In the genomic region with DNA sequence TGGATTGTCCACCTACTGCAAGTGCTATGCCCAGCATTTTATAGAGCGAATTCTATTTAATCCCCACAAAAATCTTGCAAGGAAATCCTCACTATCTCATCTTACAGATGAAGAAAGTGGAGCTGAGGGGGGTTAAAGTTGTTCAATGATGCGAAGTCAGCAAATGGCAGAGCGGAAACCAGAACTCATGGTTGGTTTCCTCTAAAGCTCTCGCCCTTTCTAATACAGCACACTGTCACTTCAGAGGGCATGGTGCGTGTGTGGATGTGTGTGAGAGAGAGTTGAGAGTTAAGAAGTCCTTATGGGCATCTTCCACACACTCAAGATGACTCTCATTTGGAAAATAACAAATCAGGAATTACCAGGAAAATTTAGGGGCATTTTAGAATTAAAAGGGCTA, we compare ENCODE assay signal across 19 cellular contexts.
DNase-seq lines count a peak whose midpoint lies in the region; TF ChIP-seq lines count a peak whose summit lies in the region.
"Had no signal": no experiment of that assay in that cellular context is flagged by ENCODE, and none has a peak within 500 bp of the region (broad histone marks: within the 10 kb centered on the region; RNA-seq: fewer than 3 reads in every experiment).

No MANE protein-coding gene starts in this region.

- TF ChIP-seq CTCF in MM.1S (IDR thresholded peaks at IDR 0.05; ENCODE audit: low read length) (no peak), nephron progenitor cell (IDR thresholded peaks at IDR 0.05) (no peak)

- intact Hi-C loops in activated naive CD4-positive, alpha-beta T cell treated with anti-CD3 and anti-CD28 coated beads for 36 hours (cut with micrococcal nuclease) = no loop called here

- peaks cover 5% of the 10 kb centered on the region; the same call in 1 of the 2 replicates for H3F3A ChIP-seq in MM.1S (ENCODE audit: insufficient read depth, low read length)

- in situ Hi-C loops in G401 (cut with HindIII; ENCODE audit: low sequenced_read_pairs) = no loop called here

- 0 out of 2 replicates have a peak overlapping the region, but pooled peaks have one; percentile 5 for H2AFZ ChIP-seq in MM.1S (ENCODE audit: low read length)

- no peak overlapping the region for H3K4me3 Mint-ChIP-seq in activated naive CD4-positive, alpha-beta T cell treated with anti-CD3 and anti-CD28 coated beads for 36 hours
- no peak overlapping the region for H3K4me3 Mint-ChIP-seq in activated naive CD4-positive, alpha-beta T cell treated with anti-CD3 and anti-CD28 coated beads, Interleukin-2, amount 10 ng/mL, durations not matched to agents 7 days and 5 days
- no peak overlapping the region for H3K4me3 Mint-ChIP-seq in nephron progenitor cell
- H3K4me3 Mint-ChIP-seq: HFFc6 had no signal

- H3K36me3 Mint-ChIP-seq in activated naive CD4-positive, alpha-beta T cell treated with anti-CD3 and anti-CD28 coated beads for 36 hours (ENCODE audit: low read depth) = no peaks in the 10 kb centered on the region
- no peaks in the 10 kb centered on the region for H3K36me3 Mint-ChIP-seq in activated naive CD4-positive, alpha-beta T cell treated with anti-CD3 and anti-CD28 coated beads, Interleukin-2, amount 10 ng/mL, durations not matched to agents 7 days and 5 days
- no peaks in the 10 kb centered on the region for H3K36me3 Mint-ChIP-seq in nephron progenitor cell (ENCODE audit: low read depth)
- H3K36me3 Mint-ChIP-seq: activated naive CD4-positive, alpha-beta T cell treated with anti-CD3 and anti-CD28 coated beads, Interleukin-2, amount 50 U/mL, for 72 hours had no signal

- H4K20me1 ChIP-seq in MM.1S (ENCODE audit: insufficient read depth, low read length) = no peaks in the 10 kb centered on the region

- peak overlapping the region; percentile 58 for H3K4me2 ChIP-seq in MM.1S (ENCODE audit: low read depth, low read length)

- no peak overlapping the region for H3K27ac Mint-ChIP-seq in activated naive CD4-positive, alpha-beta T cell treated with anti-CD3 and anti-CD28 coated beads for 36 hours
- no peak overlapping the region for H3K27ac Mint-ChIP-seq in activated naive CD4-positive, alpha-beta T cell treated with anti-CD3 and anti-CD28 coated beads, Interleukin-2, amount 10 ng/mL, durations not matched to agents 7 days and 5 days
- peak overlapping the region; percentile 40 for H3K27ac Mint-ChIP-seq in nephron progenitor cell
- H3K27ac Mint-ChIP-seq: HFFc6 had no signal

- H3K9me3 ChIP-seq in MM.1S (replicated peaks; ENCODE audit: insufficient read depth, low read length) = no peaks in the 10 kb centered on the region
- H3K9me3 ChIP-seq in effector memory CD4-positive, alpha-beta T cell (ENCODE audit: control insufficient read depth, low read length) = no peaks in the 10 kb centered on the region
- H3K9me3 ChIP-seq: vagina had no signal

- CTCF ChIA-PET in activated naive CD4-positive, alpha-beta T cell treated with anti-CD3 and anti-CD28 coated beads for 36 hours (lab: Charles Lee) = interaction anchor here (0.7 kb wide), 1 partner anchor 951 kb away, joined by 3 read pairs; no protein-coding TSS in a partner anchor
- CTCF ChIA-PET in activated naive CD4-positive, alpha-beta T cell treated with anti-CD3 and anti-CD28 coated beads, Interleukin-2, amount 10 ng/mL, durations not matched to agents 7 days and 5 days (lab: Charles Lee) = no interaction called here

- H3K4me3 ChIP-seq in MM.1S (ENCODE audit: low read length) = no peak overlapping the region
- H3K4me3 ChIP-seq in effector memory CD4-positive, alpha-beta T cell (ENCODE audit: insufficient read depth, low read depth, low read length, poor library complexity, severe bottlenecking) = no peak overlapping the region
- H3K4me3 ChIP-seq: vagina had no signal

- no peaks in the 10 kb centered on the region for H3K27me3 Mint-ChIP-seq in activated naive CD4-positive, alpha-beta T cell treated with anti-CD3 and anti-CD28 coated beads for 36 hours (ENCODE audit: low read depth)
- H3K27me3 Mint-ChIP-seq in activated naive CD4-positive, alpha-beta T cell treated with anti-CD3 and anti-CD28 coated beads, Interleukin-2, amount 10 ng/mL, durations not matched to agents 7 days and 5 days = peaks cover 17% of the 10 kb centered on the region
- H3K27me3 Mint-ChIP-seq in nephron progenitor cell (ENCODE audit: low read depth, poor library complexity) = peaks cover 3% of the 10 kb centered on the region

- H3K27ac ChIP-seq in MM.1S (ENCODE audit: low read length) = peak overlapping the region; percentile 45; the same call in 1 of the 2 replicates
- no peak overlapping the region for H3K27ac ChIP-seq in effector memory CD4-positive, alpha-beta T cell (ENCODE audit: insufficient read depth, low read length, poor library complexity, severe bottlenecking)
- H3K27ac ChIP-seq: vagina had no signal

- no peaks in the 10 kb centered on the region for H3K9me2 ChIP-seq in MM.1S (replicated peaks; ENCODE audit: insufficient read depth, low read length)

- peaks cover 39% of the 10 kb centered on the region for H3K4me1 ChIP-seq in MM.1S (ENCODE audit: low read length)
- peaks cover 25% of the 10 kb centered on the region for H3K4me1 ChIP-seq in effector memory CD4-positive, alpha-beta T cell (ENCODE audit: control insufficient read depth, insufficient read depth, low read length, poor library complexity, severe bottlenecking)
- H3K4me1 ChIP-seq: vagina had no signal

- no peaks in the 10 kb centered on the region for H3K9me3 Mint-ChIP-seq in activated naive CD4-positive, alpha-beta T cell treated with anti-CD3 and anti-CD28 coated beads for 36 hours
- no peaks in the 10 kb centered on the region for H3K9me3 Mint-ChIP-seq in activated naive CD4-positive, alpha-beta T cell treated with anti-CD3 and anti-CD28 coated beads, Interleukin-2, amount 10 ng/mL, durations not matched to agents 7 days and 5 days
- H3K9me3 Mint-ChIP-seq in nephron progenitor cell = no peaks in the 10 kb centered on the region
- H3K9me3 Mint-ChIP-seq: activated naive CD4-positive, alpha-beta T cell treated with anti-CD3 and anti-CD28 coated beads, Interleukin-2, amount 50 U/mL, for 72 hours; HFFc6 had no signal

- H3K4me1 Mint-ChIP-seq in activated naive CD4-positive, alpha-beta T cell treated with anti-CD3 and anti-CD28 coated beads for 36 hours (ENCODE audit: low read depth) = peaks cover 39% of the 10 kb centered on the region
- H3K4me1 Mint-ChIP-seq in activated naive CD4-positive, alpha-beta T cell treated with anti-CD3 and anti-CD28 coated beads, Interleukin-2, amount 10 ng/mL, durations not matched to agents 7 days and 5 days = peaks cover 39% of the 10 kb centered on the region
- H3K4me1 Mint-ChIP-seq in nephron progenitor cell = peaks cover 78% of the 10 kb centered on the region

- H3K9ac ChIP-seq in MM.1S (ENCODE audit: low read length) = peak overlapping the region; percentile 5; the same call in 1 of the 2 replicates

- H3K27me3 ChIP-seq in MM.1S (replicated peaks; ENCODE audit: insufficient read depth, low read length) = no peaks in the 10 kb centered on the region
- H3K27me3 ChIP-seq in effector memory CD4-positive, alpha-beta T cell (replicated peaks; ENCODE audit: control insufficient read depth, insufficient read depth, low read length, poor library complexity, severe bottlenecking) = no peaks in the 10 kb centered on the region
- H3K27me3 ChIP-seq: vagina had no signal

- DNase-seq in activated naive CD4-positive, alpha-beta T cell treated with anti-CD3 and anti-CD28 coated beads for 36 hours = peak; percentile 18
- DNase-seq in activated naive CD4-positive, alpha-beta T cell treated with anti-CD3 and anti-CD28 coated beads, Interleukin-2, amount 10 ng/mL, durations not matched to agents 7 days and 5 days = no peak
- peak; percentile 84 for DNase-seq in MM.1S
- DNase-seq in ecto neural progenitor cell (ENCODE audit: low spot score) = peak; percentile 2
- DNase-seq in nephron progenitor cell = no peak
- DNase-seq in effector memory CD4-positive, alpha-beta T cell = no peak
- no peak for DNase-seq in NCI-H2227 treated with DMSO at 0.1 percent for 48 hours (lab: John Stamatoyannopoulos, UW)
- DNase-seq in G401 (ENCODE audit: low spot score) = no peak
- DNase-seq: C1 segment of cervical spinal cord; DMS153; HFFc6; mesenchymal stem cell; NCI-H1105 treated with DMSO at 0.1 percent for 48 hours; NCI-H2107; NCI-H524 treated with DMSO at 0.1 percent for 48 hours; SHP77; stimulated activated CD4-positive, alpha-beta T cell treated with anti-CD3 and anti-CD28 coated beads, Interleukin-4, amount 100 ng/mL, for 1 hour had no signal

- H3K36me3 ChIP-seq in MM.1S (replicated peaks; ENCODE audit: insufficient read depth, low read length) = no peaks in the 10 kb centered on the region
- H3K36me3 ChIP-seq in effector memory CD4-positive, alpha-beta T cell (ENCODE audit: control insufficient read depth, insufficient read depth, low read length) = no peaks in the 10 kb centered on the region
- H3K36me3 ChIP-seq: vagina had no signal

- H3K79me2 ChIP-seq in MM.1S (ENCODE audit: low read length) = no peaks in the 10 kb centered on the region

Comparison
In these comparisons a context has a peak if more than half of its experiments do, and no peak if none do; other contexts are left out.
1. DNase-seq: peak in activated naive CD4-positive, alpha-beta T cell treated with anti-CD3 and anti-CD28 coated beads for 36 hours (single experiment), MM.1S (single experiment) and ecto neural progenitor cell (single experiment); none in activated naive CD4-positive, alpha-beta T cell treated with anti-CD3 and anti-CD28 coated beads, Interleukin-2, amount 10 ng/mL, durations not matched to agents 7 days and 5 days (single experiment), nephron progenitor cell (single experiment), effector memory CD4-positive, alpha-beta T cell (0 of 3), NCI-H2227 treated with DMSO at 0.1 percent for 48 hours (single experiment) and G401 (single experiment).